ENCODE assay signal across 1 cellular context in the genomic region with DNA sequence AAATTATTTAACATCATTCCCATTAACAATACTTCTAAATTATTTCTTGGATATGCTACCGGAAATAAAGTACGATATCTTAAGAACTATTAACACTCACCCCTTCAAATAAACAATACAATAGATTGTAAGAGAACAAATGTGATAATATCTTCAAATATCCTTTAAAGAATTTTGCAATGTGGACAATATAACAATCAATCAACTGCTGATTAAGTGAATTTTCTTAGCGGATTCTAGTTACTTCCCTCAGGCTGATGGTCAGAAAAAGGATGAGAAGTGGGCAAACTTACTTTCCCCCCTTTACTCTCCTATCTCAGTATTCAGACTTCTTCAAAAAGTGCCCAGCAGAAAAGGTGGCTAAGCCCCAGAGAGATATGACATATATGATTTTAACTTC.
A peak's percentile ranks its signal among the peaks of the same experiment; 100 is the strongest.
TF ChIP-seq lines count a peak whose summit lies in the region.

No MANE protein-coding gene starts in this region.

TF ChIP-seq in IMR-90, 13 proteins besides CTCF, POLR2A, EP300 and RAD21:
- TF ChIP-seq BHLHE40 (IDR thresholded peaks at IDR 0.05; ENCODE audit: low read depth, low read length), result no peak
- peak; percentile 32; the same call in 1 of the 2 replicates for TF ChIP-seq MAFK (IDR thresholded peaks at IDR 0.05; ENCODE audit: low read depth, low read length)
- TF ChIP-seq SMC3 (IDR thresholded peaks at IDR 0.05; ENCODE audit: low read depth, low read length), result no peak
- TF ChIP-seq NFE2L2 (IDR thresholded peaks at IDR 0.05; ENCODE audit: low read depth, low read length), result no peak
- no peak for TF ChIP-seq FOS (IDR thresholded peaks at IDR 0.05; ENCODE audit: low read depth, low read length)
- TF ChIP-seq, protein P1, sequence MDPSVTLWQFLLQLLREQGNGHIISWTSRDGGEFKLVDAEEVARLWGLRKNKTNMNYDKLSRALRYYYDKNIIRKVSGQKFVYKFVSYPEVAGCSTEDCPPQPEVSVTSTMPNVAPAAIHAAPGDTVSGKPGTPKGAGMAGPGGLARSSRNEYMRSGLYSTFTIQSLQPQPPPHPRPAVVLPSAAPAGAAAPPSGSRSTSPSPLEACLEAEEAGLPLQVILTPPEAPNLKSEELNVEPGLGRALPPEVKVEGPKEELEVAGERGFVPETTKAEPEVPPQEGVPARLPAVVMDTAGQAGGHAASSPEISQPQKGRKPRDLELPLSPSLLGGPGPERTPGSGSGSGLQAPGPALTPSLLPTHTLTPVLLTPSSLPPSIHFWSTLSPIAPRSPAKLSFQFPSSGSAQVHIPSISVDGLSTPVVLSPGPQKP (IDR thresholded peaks at IDR 0.05; ENCODE audit: borderline replicate concordance, low read depth, low read length), result no peak
- no peak for TF ChIP-seq CEBPB (IDR thresholded peaks at IDR 0.05; ENCODE audit: low read depth, low read length)
